1 cellular context compared by ENCODE assay signal in genomic region chr13:60369242-60369641, GRCh38.
TF ChIP-seq lines count a peak whose summit lies in the region.

No MANE protein-coding gene starts in this region.

TF ChIP-seq in IMR-90, 13 proteins besides CTCF, POLR2A, EP300 and RAD21 (continued from another document):
- no peak for TF ChIP-seq USF2 (IDR thresholded peaks at IDR 0.05; ENCODE audit: low read depth, low read length)
- no peak for TF ChIP-seq SMC3 (IDR thresholded peaks at IDR 0.05; ENCODE audit: low read depth, low read length)
- no peak for TF ChIP-seq RCOR1 (IDR thresholded peaks at IDR 0.05; ENCODE audit: insufficient replicate concordance, low read length)
- no peak for TF ChIP-seq NFE2L2 (IDR thresholded peaks at IDR 0.05; ENCODE audit: low read depth, low read length)
- no peak for TF ChIP-seq CEBPB (IDR thresholded peaks at IDR 0.05; ENCODE audit: low read depth, low read length)
- TF ChIP-seq BHLHE40 (IDR thresholded peaks at IDR 0.05; ENCODE audit: low read depth, low read length) = no peak
- no peak for TF ChIP-seq RFX5 (IDR thresholded peaks at IDR 0.05; ENCODE audit: low read depth, low read length)
- TF ChIP-seq MAFK (IDR thresholded peaks at IDR 0.05; ENCODE audit: low read depth, low read length) = no peak
- TF ChIP-seq ELK1 (IDR thresholded peaks at IDR 0.05; ENCODE audit: borderline replicate concordance, low read depth, low read length) = no peak
- TF ChIP-seq FOS (IDR thresholded peaks at IDR 0.05; ENCODE audit: low read depth, low read length) = no peak
